Comparison of ENCODE assay signal across 8 cellular contexts in genomic region chr19:41352279-41352608, GRCh38. TPM values are rescaled to one million over a fixed set of nuclear protein-coding genes. Genes with fewer than 3 reads are reported as not detected.
DNase-seq lines count a peak whose midpoint lies in the region; ATAC-seq and TF ChIP-seq lines count a peak whose summit lies in the region.

No MANE protein-coding gene starts in this region.

- CTCF ChIA-PET in AG04450 (lab: Charles Lee): interaction anchor here (0.7 to 2.8 kb wide), 9 partner anchors 10 to 133 kb away, joined by 3 to 16 read pairs (median 4); partner anchors contain the start of gene B9D2

- H3K27me3 Mint-ChIP-seq in naive thymus-derived CD8-positive, alpha-beta T cell: no peaks in the 10 kb centered on the region

- H3K4me3 ChIP-seq in AG04450 (ENCODE audit: low read depth, low read length): peak overlapping the region; percentile 91
- H3K4me3 ChIP-seq in coronary artery: peak overlapping the region; percentile 93

- peak overlapping the region; percentile 91 to 99 (median 97) for H3K27ac Mint-ChIP-seq in naive thymus-derived CD8-positive, alpha-beta T cell

- DNase-seq in AG04450 (ENCODE audit: low read depth, low spot score) (no peak), coronary artery (ENCODE audit: low spot score) (no peak), RPMI8226 (no peak), head of caudate nucleus (no peak), middle frontal gyrus (ENCODE audit: extremely low spot score, low spot score) (no peak)
- DNase-seq in naive thymus-derived CD8-positive, alpha-beta T cell: no peak

- H3K27me3 ChIP-seq in AG04450 (ENCODE audit: control insufficient read depth, insufficient read depth, low read length): no peaks in the 10 kb centered on the region

- no peak overlapping the region for H3K27ac ChIP-seq in AG04450 (ENCODE audit: low read depth, low read length)
- peak overlapping the region; percentile 75 for H3K27ac ChIP-seq in KOPT-K1 (ENCODE audit: low read depth, low read length, poor library complexity, severe bottlenecking)
- H3K27ac ChIP-seq in coronary artery: peak overlapping the region; percentile 84 to 93

- H3K9me3 ChIP-seq in AG04450 (ENCODE audit: control insufficient read depth, insufficient read depth, low read length) (no peaks in the 10 kb centered on the region; the same call in 1 of the 2 replicates), KOPT-K1 (ENCODE audit: insufficient read depth, low read length, poor library complexity, severe bottlenecking) (no peaks in the 10 kb centered on the region)

- H3K4me3 Mint-ChIP-seq in naive thymus-derived CD8-positive, alpha-beta T cell: peak overlapping the region; percentile 92 to 100 (median 99)

- ATAC-seq in naive thymus-derived CD8-positive, alpha-beta T cell: no peak
- no peak for ATAC-seq in GM21526 (IDR thresholded peaks at IDR 0.05; ENCODE audit: low FRiP score, unreplicated experiment)

- H3K4me1 Mint-ChIP-seq in naive thymus-derived CD8-positive, alpha-beta T cell: peaks cover 41 to 77% (median 66%) of the 10 kb centered on the region in 4 donors

- H3K9me3 Mint-ChIP-seq in naive thymus-derived CD8-positive, alpha-beta T cell: no peaks in the 10 kb centered on the region

- peaks cover 4 to 24% (median 7%) of the 10 kb centered on the region in 3 donors for H3K36me3 Mint-ChIP-seq in naive thymus-derived CD8-positive, alpha-beta T cell

- intact Hi-C loops in head of caudate nucleus (cut with DNase I): no loop called here

- H3K36me3 ChIP-seq in KOPT-K1 (ENCODE audit: insufficient read depth, low read length): peaks cover 19% of the 10 kb centered on the region; the same call in 1 of the 2 replicates

- POLR2A ChIA-PET in AG04450 (lab: Yijun Ruan, JAX): interaction anchor here (0.6 to 3.0 kb wide), 7 partner anchors 11 to 54 kb away, joined by 3 to 43 read pairs (median 6); partner anchors contain the start of genes B9D2, CCDC97 and TMEM91
- POLR2A ChIA-PET in naive thymus-derived CD8-positive, alpha-beta T cell (lab: Charles Lee): interaction anchor here (0.7 to 12.0 kb wide), 20 partner anchors 10 to 201 kb away, joined by 3 to 180 read pairs (median 6); partner anchors contain the start of genes B9D2, CCDC97, EXOSC5 and HNRNPUL1

- TF ChIP-seq CTCF in AG04450 (IDR thresholded peaks at IDR 0.05; ENCODE audit: low read depth, low read length) (no peak), coronary artery (IDR thresholded peaks at IDR 0.05) (no peak)

RNA-seq across cellular contexts. Expression of gene TGFB1, which starts 1.5 kb away (rescaled TPM):
- 4.9 and 11.2 TPM in 2 replicates for polyA plus RNA-seq in AG04450 (2011; rRNA removed)
- polyA minus RNA-seq in AG04450 (2011; rRNA and poly(A)+ RNA removed): 22.8 and 28.9 TPM in 2 replicates
- total RNA-seq in naive thymus-derived CD8-positive, alpha-beta T cell: 10 to 100 TPM; 83.6 to 85.6 TPM
- polyA plus RNA-seq in naive thymus-derived CD8-positive, alpha-beta T cell: 10 to 100 TPM; 30.5 to 45.4 (median 34.5) TPM

RNA-seq across cellular contexts. Expression of gene B9D2, which starts 11.7 kb away (rescaled TPM):
- polyA plus RNA-seq in AG04450 (2011; rRNA removed): 3.9 and 5.1 TPM in 2 replicates
- polyA minus RNA-seq in AG04450 (2011; rRNA and poly(A)+ RNA removed): 1.3 and 1.7 TPM in 2 replicates
- 10 to 100 TPM; 15.0 to 17.3 TPM for total RNA-seq in naive thymus-derived CD8-positive, alpha-beta T cell
- 10 to 100 TPM; 12.6 to 20.9 (median 19.8) TPM for polyA plus RNA-seq in naive thymus-derived CD8-positive, alpha-beta T cell

RNA-seq across cellular contexts. Expression of gene TMEM91, which starts 24.1 kb away (rescaled TPM):
- 5.2 and 6.3 TPM in 2 replicates for polyA plus RNA-seq in AG04450 (2011; rRNA removed)
- 8.4 and 17.7 TPM in 2 replicates for polyA minus RNA-seq in AG04450 (2011; rRNA and poly(A)+ RNA removed)
- total RNA-seq in naive thymus-derived CD8-positive, alpha-beta T cell: 1 to 10 TPM; 9.9 TPM
- polyA plus RNA-seq in naive thymus-derived CD8-positive, alpha-beta T cell: 1 to 10 TPM; 3.6 to 8.3 (median 5.0) TPM

RNA-seq across cellular contexts. Expression of gene CCDC97, which starts 42.3 kb away (rescaled TPM):
- 8.5 and 9.3 TPM in 2 replicates for polyA plus RNA-seq in AG04450 (2011; rRNA removed)
- 14.0 and 15.8 TPM in 2 replicates for polyA minus RNA-seq in AG04450 (2011; rRNA and poly(A)+ RNA removed)
- 10 to 100 TPM; 46.6 to 49.1 TPM for total RNA-seq in naive thymus-derived CD8-positive, alpha-beta T cell
- 10 to 100 TPM; 15.6 to 25.0 (median 24.6) TPM for polyA plus RNA-seq in naive thymus-derived CD8-positive, alpha-beta T cell

RNA-seq across cellular contexts. Expression of gene EXOSC5, which starts 44.9 kb away (rescaled TPM):
- polyA plus RNA-seq in AG04450 (2011; rRNA removed): 7.8 and 11.7 TPM in 2 replicates
- 2.3 and 3.8 TPM in 2 replicates for polyA minus RNA-seq in AG04450 (2011; rRNA and poly(A)+ RNA removed)
- 10 to 100 TPM; 18.3 to 22.9 TPM for total RNA-seq in naive thymus-derived CD8-positive, alpha-beta T cell
- 10 to 100 TPM; 69.0 to 88.0 (median 84.8) TPM for polyA plus RNA-seq in naive thymus-derived CD8-positive, alpha-beta T cell
